In genomic region chr7:135512135-135512887, GRCh38 we compare ENCODE assay signal across 8 cellular contexts. TPM values are rescaled to one million over a fixed set of nuclear protein-coding genes. Genes with fewer than 3 reads are reported as not detected.
DNase-seq lines count a peak whose midpoint lies in the region; ATAC-seq and TF ChIP-seq lines count a peak whose summit lies in the region.

No MANE protein-coding gene starts in this region.

- no peak overlapping the region for H3K27ac Mint-ChIP-seq in naive thymus-derived CD8-positive, alpha-beta T cell

- CTCF ChIA-PET in Panc1 (lab: Charles Lee): no interaction called here

- no peaks in the 10 kb centered on the region for H3K27me3 ChIP-seq in Panc1 (ENCODE audit: control insufficient read depth, insufficient read depth, low read length)

- in situ Hi-C loops in Panc1 (cut with HindIII; ENCODE audit: low pct_unique_long_range_greater_than_20kb, low sequenced_read_pairs): no loop called here

- peaks cover 0 to 3% (median 1%) of the 10 kb centered on the region in 4 donors for H3K4me1 Mint-ChIP-seq in naive thymus-derived CD8-positive, alpha-beta T cell

- H3K9me3 Mint-ChIP-seq in naive thymus-derived CD8-positive, alpha-beta T cell: no peaks in the 10 kb centered on the region

- H3K4me1 ChIP-seq in Panc1 (ENCODE audit: control insufficient read depth, insufficient read depth, low read length): peaks cover 9% of the 10 kb centered on the region

- TF ChIP-seq CTCF in Panc1 (IDR thresholded peaks at IDR 0.05): peak; percentile 71; the same call in 1 of the 2 replicates

- peaks cover 0 to 7% (median 0%) of the 10 kb centered on the region in 5 donors for H3K27me3 Mint-ChIP-seq in naive thymus-derived CD8-positive, alpha-beta T cell

- DNase-seq in stimulated activated CD4-positive, alpha-beta T cell treated with anti-CD3 and anti-CD28 coated beads, Interleukin-4, amount 100 ng/mL, for 24 hours: peak; percentile 29
- no peak for DNase-seq in stimulated activated CD4-positive, alpha-beta T cell treated with anti-CD3 and anti-CD28 coated beads, Interleukin-12 subunit alpha, Interleukin-12 subunit beta, amount 100 ng/mL, for 4 hours
- peak; percentile 81 for DNase-seq in H4 (ENCODE audit: low spot score)
- peak; percentile 80 for DNase-seq in M059J (ENCODE audit: low read depth)
- DNase-seq in Panc1 (ENCODE audit: low read depth, low spot score): peak; percentile 59
- peak; percentile 69 to 84 for DNase-seq in dermis microvascular lymphatic vessel endothelial cell (ENCODE audit: low read depth in 2 of 2)
- peak in 7 of 10 donors; percentile 2 to 70 (median 54) for DNase-seq in naive thymus-derived CD8-positive, alpha-beta T cell
- DNase-seq in ureter (ENCODE audit: low spot score): no peak

- no peak overlapping the region for H3K27ac ChIP-seq in Panc1 (ENCODE audit: low read length)

- intact Hi-C loops in Panc1 (cut with micrococcal nuclease; ENCODE audit: unreplicated experiment): loop anchor here (1.0 to 10.0 kb wide), 2 partner anchors 46 to 132 kb away; no protein-coding TSS in a partner anchor

- ATAC-seq in Panc1: peak; percentile 46; the same call in 1 of the 2 replicates
- no peak for ATAC-seq in naive thymus-derived CD8-positive, alpha-beta T cell

- H3K9me3 ChIP-seq in Panc1 (ENCODE audit: control insufficient read depth, insufficient read depth, low read depth, low read length): no peaks in the 10 kb centered on the region

- H3K4me3 Mint-ChIP-seq in naive thymus-derived CD8-positive, alpha-beta T cell: no peak overlapping the region

- H3K36me3 ChIP-seq in Panc1 (ENCODE audit: control insufficient read depth, insufficient read depth, low read length): peaks cover 2% of the 10 kb centered on the region; the same call in 1 of the 2 replicates

- BruUV-seq in Panc1 (replicated peaks; lab: Mats Ljungman, UMichigan): no TSS peak

- no peaks in the 10 kb centered on the region for H3K36me3 Mint-ChIP-seq in naive thymus-derived CD8-positive, alpha-beta T cell

- POLR2A ChIA-PET in Panc1 (lab: Charles Lee): no interaction called here
- POLR2A ChIA-PET in naive thymus-derived CD8-positive, alpha-beta T cell (lab: Charles Lee): no interaction called here

- no peak overlapping the region for H3K4me3 ChIP-seq in Panc1 (ENCODE audit: low read depth in 2 of 2, low read length in 2 of 2)

RNA-seq across cellular contexts. Expression of gene CNOT4, which starts 2.4 kb away (rescaled TPM):
- 8.6 and 11.8 TPM in 2 replicates for total RNA-seq in H4 (2014; rRNA removed; shearing (Covaris generic))
- 11.8 and 15.0 TPM in 2 replicates for total RNA-seq in M059J (2014; rRNA removed; shearing (Covaris generic))
- total RNA-seq in Panc1 (2021; ENCODE audit: unreplicated experiment) (22.3 TPM), dermis microvascular lymphatic vessel endothelial cell (5.8 and 7.3 TPM in 2 replicates), ureter (34.4 TPM)
- 8.9 TPM for polyA plus RNA-seq in Panc1 (2012; ENCODE audit: insufficient read length)
- 10 to 100 TPM; 31.8 to 42.2 TPM for total RNA-seq in naive thymus-derived CD8-positive, alpha-beta T cell
- polyA plus RNA-seq in naive thymus-derived CD8-positive, alpha-beta T cell: 10 to 100 TPM; 11.9 to 19.6 (median 15.4) TPM

RNA-seq across cellular contexts. Expression of gene NUP205, which starts 45.4 kb away (rescaled TPM):
- total RNA-seq in H4 (2014; rRNA removed; shearing (Covaris generic)): 97.7 and 113 TPM in 2 replicates
- total RNA-seq in M059J (2014; rRNA removed; shearing (Covaris generic)): 82.5 and 109 TPM in 2 replicates
- total RNA-seq in Panc1 (2021; ENCODE audit: unreplicated experiment): 90.4 TPM
- polyA plus RNA-seq in Panc1 (2012; ENCODE audit: insufficient read length): 24.4 TPM
- total RNA-seq in dermis microvascular lymphatic vessel endothelial cell: 35.5 and 47.4 TPM in 2 replicates
- total RNA-seq in naive thymus-derived CD8-positive, alpha-beta T cell: 10 to 100 TPM; 73.7 to 77.8 TPM
- polyA plus RNA-seq in naive thymus-derived CD8-positive, alpha-beta T cell: 10 to 100 TPM; 20.5 to 24.9 (median 22.2) TPM
- total RNA-seq in ureter: 58.1 TPM

Comparison
In these comparisons a context has a peak if more than half of its experiments do, and no peak if none do; other contexts are left out.
1. DNase-seq: peak in stimulated activated CD4-positive, alpha-beta T cell treated with anti-CD3 and anti-CD28 coated beads, Interleukin-4, amount 100 ng/mL, for 24 hours (single experiment), H4 (single experiment), M059J (single experiment), Panc1 (single experiment), dermis microvascular lymphatic vessel endothelial cell (2 of 2) and naive thymus-derived CD8-positive, alpha-beta T cell (7 of 10); none in stimulated activated CD4-positive, alpha-beta T cell treated with anti-CD3 and anti-CD28 coated beads, Interleukin-12 subunit alpha, Interleukin-12 subunit beta, amount 100 ng/mL, for 4 hours (single experiment) and ureter (single experiment).